8 cellular contexts compared by ENCODE assay signal in genomic region chr17:50478391-50479361, GRCh38. TPM values are rescaled to one million over a fixed set of nuclear protein-coding genes. Genes with fewer than 3 reads are reported as not detected.
DNase-seq lines count a peak whose midpoint lies in the region; ATAC-seq, FAIRE-seq and TF ChIP-seq lines count a peak whose summit lies in the region.

RSAD1 (plus strand) TSS chr17:50478860; CDS start chr17:50478885, 25 bp downstream.

- POLR2A ChIA-PET in endothelial cell of umbilical vein (lab: Charles Lee) = interaction anchor here (2.1 kb wide), 1 partner anchor 81 kb away, joined by 8 read pairs; the partner anchor contains the start of gene LRRC59

- peak within 1 kb of the TSS; percentile 87 for H3K9ac ChIP-seq in NT2/D1 (ENCODE audit: insufficient read length, low read depth)
- peak within 1 kb of the TSS; percentile 76 for H3K9ac ChIP-seq in endothelial cell of umbilical vein (replicated peaks; ENCODE audit: extremely low read depth, insufficient read depth, low read length)

- intact Hi-C loops in endothelial cell of umbilical vein (cut with micrococcal nuclease) = loop anchor here (1.0 to 2.0 kb wide), 4 partner anchors 52 to 278 kb away; partner anchors contain the start of genes ACSF2 and LRRC59

- peaks cover 8% of the 10 kb centered on the region for H3K79me2 ChIP-seq in endothelial cell of umbilical vein (ENCODE audit: control insufficient read depth, insufficient read depth, low read length)

- H3K36me3 ChIP-seq in NT2/D1 (ENCODE audit: insufficient read depth, insufficient read length, low read length) = peaks cover 20% of the 10 kb centered on the region
- H3K36me3 ChIP-seq in endothelial cell of umbilical vein (ENCODE audit: control insufficient read depth in 2 of 2, extremely low read depth in 1 of 2, insufficient read depth in 2 of 2, low read length in 2 of 2) = peaks cover 2 to 3% of the 10 kb centered on the region in 2 experiments

- peak within 1 kb of the TSS; percentile 95 for H3K4me2 ChIP-seq in endothelial cell of umbilical vein (ENCODE audit: insufficient read depth, low read length)

- CTCF ChIA-PET in endothelial cell of umbilical vein (lab: Charles Lee) = interaction anchor here (0.6 to 2.4 kb wide), 28 partner anchors 8 to 365 kb away, joined by 3 to 44 read pairs (median 4); partner anchors contain the start of genes CHAD, LRRC59 and XYLT2

- peak; percentile 98 for DNase-seq in D341Med (ENCODE audit: low spot score)
- peak in 72 of 76 experiments; percentile 35 to 89 (median 76) for DNase-seq in HUDEP-2 (lab: John Stamatoyannopoulos, UW; ENCODE audit: unreplicated experiment in 76 of 76)
- peak; percentile 75 for DNase-seq in NT2/D1 (ENCODE audit: low read depth, low spot score)
- peak; percentile 56 for DNase-seq in activated CD8-positive, alpha-beta memory T cell treated with anti-CD3 and anti-CD28 coated beads, Interleukin-2, amount 50 U/mL, for 24 hours (ENCODE audit: extremely low read depth)
- peak; percentile 88 for DNase-seq in endothelial cell of umbilical vein (ENCODE audit: low read depth, low spot score)
- DNase-seq in middle frontal gyrus (ENCODE audit: extremely low spot score, low spot score) = peak; percentile 60
- DNase-seq in stimulated activated CD8-positive, alpha-beta memory T cell treated with anti-CD3 and anti-CD28 coated beads, Interleukin-2, amount 100 ng/mL, for 48 hours (ENCODE audit: low read depth in 2 of 2) = peak; percentile 78 to 79

- H3K4me3 ChIP-seq in NT2/D1 (ENCODE audit: insufficient read length, low read depth) = peak within 1 kb of the TSS; percentile 76
- H3K4me3 ChIP-seq in endothelial cell of umbilical vein (replicated peaks in 1 of 3; ENCODE audit: insufficient read depth in 1 of 3, low read depth in 1 of 3, low read length in 3 of 3) = peak within 1 kb of the TSS; percentile 58 to 85 (median 79)

- TSS peak; percentile 40 for BruUV-seq in endothelial cell of umbilical vein (replicated peaks; lab: Mats Ljungman, UMichigan)

- peaks cover 4% of the 10 kb centered on the region for H3K4me1 ChIP-seq in NT2/D1 (ENCODE audit: insufficient read depth, insufficient read length)
- peaks cover 20% of the 10 kb centered on the region for H3K4me1 ChIP-seq in endothelial cell of umbilical vein (ENCODE audit: control insufficient read depth, extremely low read depth, insufficient read depth, low read length)

- dilution Hi-C loops in endothelial cell of umbilical vein (cut with MboI; ENCODE audit: extremely low pct_ligation_motif_present, low sequenced_read_pairs) = no loop called here

- H4K20me1 ChIP-seq in endothelial cell of umbilical vein (replicated peaks; ENCODE audit: control insufficient read depth, extremely low read depth, insufficient read depth, low read length) = no peaks in the 10 kb centered on the region

- peaks cover 37% of the 10 kb centered on the region; the same call in 1 of the 2 replicates for H3K9me3 ChIP-seq in NT2/D1 (ENCODE audit: insufficient read depth, low read length)
- H3K9me3 ChIP-seq in endothelial cell of umbilical vein (replicated peaks; ENCODE audit: control insufficient read depth, insufficient read depth, low read length) = no peaks in the 10 kb centered on the region

- peak; percentile 89 for FAIRE-seq in endothelial cell of umbilical vein (lab: Jason Lieb, UNC)

- peak; percentile 77 to 88 for TF ChIP-seq CTCF in endothelial cell of umbilical vein (IDR thresholded peaks at IDR 0.05; ENCODE audit: extremely low read depth in 1 of 2, insufficient read depth in 1 of 2, low read depth in 1 of 2, low read length in 2 of 2)

- peak; percentile 94 for TF ChIP-seq POLR2A in endothelial cell of umbilical vein (IDR thresholded peaks at IDR 0.05; ENCODE audit: low read depth, low read length)

- H2AFZ ChIP-seq in endothelial cell of umbilical vein (ENCODE audit: low read depth, low read length) = peak within 1 kb of the TSS; percentile 50

- H3K27ac ChIP-seq in endothelial cell of umbilical vein (ENCODE audit: insufficient read depth, low read depth, low read length) = peak within 1 kb of the TSS; percentile 39

- ATAC-seq in GM21381 (IDR thresholded peaks at IDR 0.05; ENCODE audit: unreplicated experiment) = peak; percentile 90

- H3K9me1 ChIP-seq in endothelial cell of umbilical vein (replicated peaks; ENCODE audit: control insufficient read depth, extremely low read depth, insufficient read depth, low read length) = no peaks in the 10 kb centered on the region

- H3K27me3 ChIP-seq in NT2/D1 (ENCODE audit: insufficient read depth, insufficient read length) (no peaks in the 10 kb centered on the region), endothelial cell of umbilical vein (ENCODE audit: control insufficient read depth in 2 of 2, insufficient read depth in 2 of 2, low read length in 2 of 2) (peaks cover 7 to 17% of the 10 kb centered on the region in 2 experiments)

TF ChIP-seq in endothelial cell of umbilical vein, 7 proteins besides CTCF, POLR2A, EP300 and RAD21:
- no peak for TF ChIP-seq MYC (IDR thresholded peaks at IDR 0.05; ENCODE audit: low read depth, low read length)
- TF ChIP-seq EZH2 (IDR thresholded peaks at IDR 0.05; ENCODE audit: borderline replicate concordance, low read depth, low read length, severe bottlenecking) = no peak
- no peak for TF ChIP-seq GATA2 (IDR thresholded peaks at IDR 0.05; ENCODE audit: insufficient read depth, insufficient read length, low read depth, low read length)
- peak; percentile 97 for TF ChIP-seq POLR2AphosphoS5 (IDR thresholded peaks at IDR 0.05; ENCODE audit: insufficient read depth, low read depth, low read length)
- no peak for TF ChIP-seq JUN (IDR thresholded peaks at IDR 0.05; ENCODE audit: borderline replicate concordance, insufficient read depth, insufficient read length, low read depth)
- TF ChIP-seq MAX (IDR thresholded peaks at IDR 0.05; ENCODE audit: insufficient read depth, insufficient read length) = no peak
- no peak for TF ChIP-seq FOS (IDR thresholded peaks at IDR 0.05; ENCODE audit: borderline replicate concordance, insufficient read depth, low read length)

RNA-seq across cellular contexts. Expression of gene RSAD1, which starts in this region (rescaled TPM):
- total RNA-seq in endothelial cell of umbilical vein = 33.1 and 35.5 TPM in 2 replicates
- 18.4 and 20.3 TPM in 2 replicates for polyA plus RNA-seq in endothelial cell of umbilical vein
- polyA plus RNA-seq in endothelial cell of umbilical vein (2011; cell fraction: cytosol; rRNA removed) = 17.4 and 20.6 TPM in 2 replicates
- 72.3 and 76.6 TPM in 2 replicates for polyA plus RNA-seq in endothelial cell of umbilical vein (2011; cell fraction: nucleus; rRNA removed)
- polyA plus RNA-seq in endothelial cell of umbilical vein (2012) = 26.9 and 29.4 TPM in 2 replicates
- polyA minus RNA-seq in endothelial cell of umbilical vein = 19.3 and 21.8 TPM in 2 replicates
- 10.4 TPM for polyA minus RNA-seq in endothelial cell of umbilical vein (2011; cell fraction: cytosol; rRNA and poly(A)+ RNA removed)
- 17.6 and 19.7 TPM in 2 replicates for polyA minus RNA-seq in endothelial cell of umbilical vein (2011; cell fraction: nucleus; rRNA and poly(A)+ RNA removed)

Comparison
In these comparisons a context has a peak if more than half of its experiments do, and no peak if none do; other contexts are left out.
1. Peak in every context shown above with its lines: DNase-seq, ATAC-seq, H3K4me3 ChIP-seq and H3K27ac ChIP-seq.